Comparison of ENCODE assay signal across 8 cellular contexts in the genomic region with DNA sequence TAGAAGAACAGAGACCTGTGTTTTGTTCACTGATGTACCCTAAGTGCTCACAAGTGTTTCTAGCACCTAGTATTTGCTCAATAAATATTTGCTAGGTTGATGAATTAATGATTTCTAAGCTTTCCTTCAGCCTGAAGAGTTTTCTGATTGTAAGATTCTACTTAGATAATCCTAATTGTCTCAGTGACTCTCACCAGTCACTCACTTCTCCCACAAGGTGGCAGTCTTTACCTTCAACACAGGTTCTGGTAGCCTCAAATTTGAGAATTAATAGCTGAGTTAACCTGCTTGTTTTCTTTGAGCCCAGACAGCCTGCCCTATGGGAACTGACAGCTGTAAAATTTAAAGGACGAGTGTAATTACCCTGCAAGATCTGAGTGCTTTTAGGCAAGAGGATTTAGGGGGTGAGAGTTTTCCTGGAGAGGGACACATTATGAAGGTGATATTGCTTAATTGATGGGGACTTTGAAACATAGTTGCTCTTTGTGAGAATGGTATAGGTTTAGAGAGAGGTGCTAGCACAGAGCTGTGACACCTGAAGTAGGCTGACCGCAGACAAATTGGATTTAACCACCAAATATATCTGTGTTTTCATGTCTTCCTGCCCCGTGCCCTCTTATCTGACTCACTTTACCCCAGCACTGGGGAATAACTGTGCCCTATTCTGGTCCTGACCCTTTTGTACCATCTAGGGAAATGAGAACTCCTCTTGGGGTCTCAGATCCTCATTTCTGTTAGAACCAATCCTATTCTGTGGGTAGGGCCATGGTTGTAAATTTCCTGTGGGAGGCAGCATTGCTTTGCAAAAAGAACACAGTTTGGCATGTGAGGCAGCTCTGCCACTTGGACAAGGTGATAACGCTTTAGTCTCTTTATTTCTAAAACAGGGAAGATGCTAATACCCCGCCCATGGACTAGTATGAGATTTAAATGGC. TPM values are rescaled to one million over a fixed set of nuclear protein-coding genes. Genes with fewer than 3 reads are reported as not detected.
A peak's percentile ranks its signal among the peaks of the same experiment; 100 is the strongest.
DNase-seq lines count a peak whose midpoint lies in the region; ATAC-seq lines count a peak whose summit lies in the region.

No MANE protein-coding gene starts in this region.

- peaks cover 2% of the 10 kb centered on the region for H3K36me3 Mint-ChIP-seq in stimulated activated memory B cell treated with anti-CD40 and anti-IgM and Interleukin-4, amounts not matched to agents 10 μg/mL and 1 μg/mL and 100 μg/mL, for 72 hours

- no peak overlapping the region for H3K4me3 Mint-ChIP-seq in stimulated activated memory B cell treated with anti-CD40 and anti-IgM and Interleukin-4, amounts not matched to agents 10 μg/mL and 1 μg/mL and 100 μg/mL, for 72 hours

- peaks cover 5% of the 10 kb centered on the region for H3K27me3 Mint-ChIP-seq in stimulated activated memory B cell treated with anti-CD40 and anti-IgM and Interleukin-4, amounts not matched to agents 10 μg/mL and 1 μg/mL and 100 μg/mL, for 72 hours

- in situ Hi-C loops in T47D (cut with HindIII; ENCODE audit: low pct_unique_long_range_greater_than_20kb, low sequenced_read_pairs), result no loop called here

- peaks cover 29% of the 10 kb centered on the region for H3K4me1 Mint-ChIP-seq in stimulated activated memory B cell treated with anti-CD40 and anti-IgM and Interleukin-4, amounts not matched to agents 10 μg/mL and 1 μg/mL and 100 μg/mL, for 72 hours

- H3K9me3 Mint-ChIP-seq in stimulated activated memory B cell treated with anti-CD40 and anti-IgM and Interleukin-4, amounts not matched to agents 10 μg/mL and 1 μg/mL and 100 μg/mL, for 72 hours, result no peaks in the 10 kb centered on the region

- H3K27ac Mint-ChIP-seq in stimulated activated memory B cell treated with anti-CD40 and anti-IgM and Interleukin-4, amounts not matched to agents 10 μg/mL and 1 μg/mL and 100 μg/mL, for 72 hours, result no peak overlapping the region

- ATAC-seq in GM21529 (IDR thresholded peaks at IDR 0.05; ENCODE audit: unreplicated experiment), result peak; percentile 48
- ATAC-seq in stimulated activated memory B cell treated with anti-CD40 and anti-IgM and Interleukin-4, amounts not matched to agents 10 μg/mL and 1 μg/mL and 100 μg/mL, for 72 hours, result peak; percentile 91

- peak; percentile 12 to 40 for DNase-seq in SHP77 (lab: John Stamatoyannopoulos, UW)
- no peak for DNase-seq in SHP77 treated with DMSO at 0.1 percent for 48 hours (lab: John Stamatoyannopoulos, UW)
- DNase-seq in LHCN-M2 (ENCODE audit: low read depth), result peak; percentile 59
- DNase-seq in RPMI8226, result peak; percentile 61
- DNase-seq in T47D (ENCODE audit: low read depth in 1 of 2, low spot score in 1 of 2), result peak; percentile 19 to 74
- DNase-seq in islet precursor cell, result peak; percentile 62

RNA-seq across cellular contexts. Expression of gene CD38, which starts 27.7 kb away (rescaled TPM):
- total RNA-seq in LHCN-M2 (2014; rRNA removed), result not detected in 2 replicates
- not detected for polyA plus RNA-seq in LHCN-M2 (2012)
